9 cellular contexts compared by ENCODE assay signal in genomic region chr1:37177230-37177864, GRCh38.
DNase-seq lines count a peak whose midpoint lies in the region; ATAC-seq and TF ChIP-seq lines count a peak whose summit lies in the region.
"Had no signal": no experiment of that assay in that cellular context is flagged by ENCODE, and none has a peak within 500 bp of the region (broad histone marks: within the 10 kb centered on the region; RNA-seq: fewer than 3 reads in every experiment).

No MANE protein-coding gene starts in this region.

- CTCF ChIA-PET in GM10248 (lab: Yijun Ruan, JAX) (interaction anchor here (1.2 to 1.5 kb wide), 2 partner anchors 11 to 471 kb away, joined by 3 to 4 read pairs; no protein-coding TSS in a partner anchor), Panc1 (lab: Charles Lee) (no interaction called here)

- no TSS peak for BruUV-seq in Panc1 (replicated peaks; lab: Mats Ljungman, UMichigan)

- POLR2A ChIA-PET in GM10248 (lab: Yijun Ruan, JAX): no interaction called here
- POLR2A ChIA-PET in Panc1 (lab: Charles Lee): no interaction called here

- intact Hi-C loops in Panc1 (cut with micrococcal nuclease; ENCODE audit: unreplicated experiment): no loop called here

- H3K9me3 ChIP-seq in Panc1 (ENCODE audit: control insufficient read depth, insufficient read depth, low read depth, low read length): no peaks in the 10 kb centered on the region
- H3K9me3 ChIP-seq: SJSA1 had no signal

- no peaks in the 10 kb centered on the region for H3K36me3 ChIP-seq in Panc1 (ENCODE audit: control insufficient read depth, insufficient read depth, low read length)
- H3K36me3 ChIP-seq: SJSA1 had no signal

- no peaks in the 10 kb centered on the region for H3K4me1 ChIP-seq in Panc1 (ENCODE audit: control insufficient read depth, insufficient read depth, low read length)
- H3K4me1 ChIP-seq: SJSA1 had no signal

- H3K27ac ChIP-seq in Panc1 (ENCODE audit: low read length): no peak overlapping the region
- H3K27ac ChIP-seq: SJSA1 had no signal

- TF ChIP-seq CTCF in GM10248 (IDR thresholded peaks at IDR 0.05; ENCODE audit: control extremely low read depth, extremely low read depth, low read depth, missing control alignments) (peak; percentile 18), Panc1 (IDR thresholded peaks at IDR 0.05) (peak; percentile 70)

- DNase-seq in GM10248 (ENCODE audit: extremely low spot score) (peak; percentile 30), LoVo (ENCODE audit: low spot score) (peak; percentile 11), Panc1 (ENCODE audit: low read depth, low spot score) (peak; percentile 18), germinal center (ENCODE audit: low spot score) (peak; percentile 9)

- ATAC-seq in Panc1 (peak; percentile 72), HG03457 (IDR thresholded peaks at IDR 0.05; ENCODE audit: unreplicated experiment) (no peak), GM21717 (IDR thresholded peaks at IDR 0.05; ENCODE audit: unreplicated experiment) (no peak), GM18498 (IDR thresholded peaks at IDR 0.05; ENCODE audit: unreplicated experiment) (no peak)
- ATAC-seq in activated CD4-positive, CD25-positive, alpha-beta regulatory T cell treated with anti-CD3 and anti-CD28 coated beads, Interleukin-2, amount 50 U/mL, for 24 hours: no peak

- in situ Hi-C loops in Panc1 (cut with HindIII; ENCODE audit: low pct_unique_long_range_greater_than_20kb, low sequenced_read_pairs): no loop called here

- no peak overlapping the region for H3K4me3 ChIP-seq in Panc1 (ENCODE audit: low read depth in 2 of 2, low read length in 2 of 2)
- H3K4me3 ChIP-seq: SJSA1 had no signal

- peaks cover 2% of the 10 kb centered on the region; the same call in 1 of the 2 replicates for H3K27me3 ChIP-seq in Panc1 (ENCODE audit: control insufficient read depth, insufficient read depth, low read length)
- H3K27me3 ChIP-seq: SJSA1 had no signal
